Comparison of ENCODE assay signal across 21 cellular contexts in genomic region chr1:169130683-169131082, GRCh38.
"Had no signal": no experiment of that assay in that cellular context is flagged by ENCODE, and none has a peak within 500 bp of the region (broad histone marks: within the 10 kb centered on the region; RNA-seq: fewer than 3 reads in every experiment).

No MANE protein-coding gene starts in this region.

- H3K27me3 ChIP-seq: foreskin keratinocyte, heart left ventricle, pancreas, sigmoid colon, upper lobe of left lung, uterus had no signal

- H3K4me3 ChIP-seq: coronary artery, heart left ventricle, pancreas, prostate gland, sigmoid colon, upper lobe of left lung, uterus had no signal

- FAIRE-seq: endothelial cell of umbilical vein, pancreas, small intestine had no signal

- H3K27ac ChIP-seq: foreskin keratinocyte, pancreas, prostate gland, upper lobe of left lung had no signal

- ATAC-seq: foreskin keratinocyte, heart left ventricle, left colon, left ventricle myocardium superior, pancreas had no signal

- H3K4me1 ChIP-seq: prostate gland, upper lobe of left lung, uterus had no signal

- H3K9me3 ChIP-seq: heart left ventricle, pancreas, prostate gland, sigmoid colon, upper lobe of left lung, uterus had no signal

- H3K36me3 ChIP-seq: prostate gland, uterus had no signal

- DNase-seq: effector CD4-positive, alpha-beta T cell; endodermal cell; erythroblast; foreskin keratinocyte; heart left ventricle; hippocampal formation; left colon; left ventricle myocardium superior; mesendoderm; naive B cell; occipital lobe; sigmoid colon; small intestine; stimulated activated CD4-positive, alpha-beta T cell treated with anti-CD3 and anti-CD28 coated beads, Interleukin-2, amount 100 ng/mL, for 48 hours; stimulated activated naive CD4-positive, alpha-beta T cell treated with Interleukin-2 at 50 U/mL for 16 hours; uterus had no signal
